In the genomic region with DNA sequence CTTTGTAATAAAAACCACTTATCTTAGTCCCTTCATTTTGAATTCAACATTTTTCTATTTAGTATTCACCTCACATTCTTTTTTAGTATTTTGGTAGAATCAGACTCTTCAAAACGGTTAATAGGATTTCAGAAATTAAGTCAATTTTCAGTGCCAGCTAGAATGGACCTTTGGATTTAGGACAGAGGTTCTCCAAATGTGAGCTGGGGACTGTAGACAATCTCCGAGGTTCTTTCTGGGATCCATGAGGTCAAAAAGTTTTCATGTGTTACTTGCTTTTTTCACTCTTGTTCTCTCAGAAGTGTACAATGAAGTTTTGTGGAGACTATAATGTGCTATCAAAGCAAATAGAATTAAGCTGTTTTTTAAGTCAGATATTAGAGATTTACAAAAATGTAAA, we compare ENCODE assay signal across 28 cellular contexts. TPM values are rescaled to one million over a fixed set of nuclear protein-coding genes. Genes with fewer than 3 reads are reported as not detected.
DNase-seq lines count a peak whose midpoint lies in the region; ATAC-seq and TF ChIP-seq lines count a peak whose summit lies in the region.
"Had no signal": no experiment of that assay in that cellular context is flagged by ENCODE, and none has a peak within 500 bp of the region (broad histone marks: within the 10 kb centered on the region; RNA-seq: fewer than 3 reads in every experiment).

No MANE protein-coding gene starts in this region.

- no peaks in the 10 kb centered on the region for H3K9me2 ChIP-seq in SK-N-SH
- no peaks in the 10 kb centered on the region for H3K9me2 ChIP-seq in hepatocyte (replicated peaks; ENCODE audit: insufficient read depth)

- peak overlapping the region in 1 of 2 experiments; percentile 89; a peak in 1 of 4 replicates for H3K4me3 ChIP-seq in SK-N-SH (ENCODE audit: low read depth in 2 of 2, low read length in 1 of 2)
- peak overlapping the region in 1 of 2 experiments; percentile 96; a peak in 1 of 4 replicates for H3K4me3 ChIP-seq in Panc1 (ENCODE audit: low read depth in 2 of 2, low read length in 2 of 2)
- no peak overlapping the region for H3K4me3 ChIP-seq in hepatocyte
- H3K4me3 ChIP-seq: skin epidermis had no signal

- DNase-seq in SK-N-SH (no peak), Panc1 (ENCODE audit: low read depth, low spot score) (no peak), hepatocyte (ENCODE audit: low spot score) (no peak), osteocyte (ENCODE audit: extremely low spot score, unreplicated experiment) (no peak), NCI-H1105 treated with DMSO at 0.1 percent for 48 hours (lab: John Stamatoyannopoulos, UW) (no peak), NCI-H82 treated with DMSO at 0.1 percent for 48 hours (lab: John Stamatoyannopoulos, UW; ENCODE audit: unreplicated experiment) (no peak)
- DNase-seq in activated T-cell treated with anti-CD3 and anti-CD28 coated beads, Interleukin-2, amount 50 U/mL, for 72 hours: no peak
- DNase-seq: 8988T; activated CD4-positive, CD25-positive, alpha-beta regulatory T cell treated with anti-CD3 and anti-CD28 coated beads, Interleukin-2, amount 50 U/mL, for 72 hours; activated CD8-positive, alpha-beta T cell treated with anti-CD3 and anti-CD28 coated beads, Interleukin-2, amount 10 ng/mL, durations not matched to agents 7 days and 5 days; activated gamma-delta T cell treated with Interleukin-2 at 50 U/mL for 16 hours; activated T-cell treated with anti-CD3 and anti-CD28 coated beads for 4 hours; AML-193; brain microvascular endothelial cell; DND-41; effector CD8-positive, alpha-beta T cell; H7; left ventricle myocardium superior; NCI-H1092; NCI-H2029 treated with DMSO at 0.1 percent for 48 hours; SHP77 treated with DMSO at 0.1 percent for 48 hours; stimulated activated CD4-positive, alpha-beta T cell treated with anti-CD3 and anti-CD28 coated beads, Interleukin-2, amount 100 ng/mL, for 24 hours; substantia nigra had no signal

- peaks cover 4% of the 10 kb centered on the region for H3F3A ChIP-seq in SK-N-SH (replicated peaks; ENCODE audit: insufficient read depth)

- H3K27me3 ChIP-seq in SK-N-SH (ENCODE audit: insufficient read depth): no peaks in the 10 kb centered on the region
- H3K27me3 ChIP-seq in Panc1 (ENCODE audit: control insufficient read depth, insufficient read depth, low read length): no peaks in the 10 kb centered on the region
- H3K27me3 ChIP-seq in hepatocyte: no peaks in the 10 kb centered on the region
- H3K27me3 ChIP-seq: brain microvascular endothelial cell, neutrophil had no signal

- in situ Hi-C loops in Panc1 (cut with HindIII; ENCODE audit: low pct_unique_long_range_greater_than_20kb, low sequenced_read_pairs): no loop called here

- H3K9ac ChIP-seq in SK-N-SH: peak overlapping the region; percentile 94; the same call in 1 of the 2 replicates

- H3K4me3 Mint-ChIP-seq in osteocyte (ENCODE audit: unreplicated experiment): peak overlapping the region; percentile 10
- H3K4me3 Mint-ChIP-seq in activated T-cell treated with anti-CD3 and anti-CD28 coated beads, Interleukin-2, amount 50 U/mL, for 72 hours: no peak overlapping the region
- H3K4me3 Mint-ChIP-seq: activated CD8-positive, alpha-beta T cell treated with anti-CD3 and anti-CD28 coated beads, Interleukin-2, amount 10 ng/mL, durations not matched to agents 7 days and 5 days had no signal

- peak overlapping the region; percentile 31 for H3K27ac Mint-ChIP-seq in osteocyte (ENCODE audit: unreplicated experiment)
- no peak overlapping the region for H3K27ac Mint-ChIP-seq in activated T-cell treated with anti-CD3 and anti-CD28 coated beads, Interleukin-2, amount 50 U/mL, for 72 hours
- H3K27ac Mint-ChIP-seq: activated CD8-positive, alpha-beta T cell treated with anti-CD3 and anti-CD28 coated beads, Interleukin-2, amount 10 ng/mL, durations not matched to agents 7 days and 5 days had no signal

- H3K27ac ChIP-seq in SK-N-SH (ENCODE audit: low read depth in 2 of 2, low read length in 1 of 2) (0 out of 4 replicates have a peak overlapping the region, but pooled peaks of 1 of the 2 experiments have one; percentile 92), Panc1 (ENCODE audit: low read length) (peak overlapping the region; percentile 96), hepatocyte (no peak overlapping the region)
- H3K27ac ChIP-seq: brain microvascular endothelial cell, HL-60, neutrophil had no signal

- H3K4me2 ChIP-seq in SK-N-SH (peak overlapping the region; percentile 84), hepatocyte (peak overlapping the region; percentile 74)

- H3K79me2 ChIP-seq in SK-N-SH (ENCODE audit: insufficient read depth): peaks cover 57% of the 10 kb centered on the region
- peaks cover 53% of the 10 kb centered on the region for H3K79me2 ChIP-seq in hepatocyte

- 95% methylated on average over 2 of the region's 2 CpGs for WGBS in SK-N-SH (ENCODE audit: low lambda C conversion rate)
- 89% methylated on average over 2 of the region's 2 CpGs for WGBS in hepatocyte (ENCODE audit: low lambda C conversion rate, missing lambda C conversion rate)

- TF ChIP-seq RAD21 in SK-N-SH (IDR thresholded peaks at IDR 0.05; ENCODE audit: low read length): no peak

- H3K36me3 ChIP-seq in SK-N-SH (replicated peaks in 1 of 2; ENCODE audit: control insufficient read depth in 1 of 2, insufficient read depth in 2 of 2, low read length in 1 of 2) (peaks cover 0 to 42% of the 10 kb centered on the region in 2 experiments), Panc1 (ENCODE audit: control insufficient read depth, insufficient read depth, low read length) (peaks cover 5% of the 10 kb centered on the region; the same call in 1 of the 2 replicates), hepatocyte (replicated peaks; ENCODE audit: insufficient read depth, low read depth) (peaks cover 4% of the 10 kb centered on the region)
- H3K36me3 ChIP-seq: brain microvascular endothelial cell, neutrophil had no signal

- H3K9me3 Mint-ChIP-seq in osteocyte (ENCODE audit: unreplicated experiment): peaks cover 17% of the 10 kb centered on the region
- peaks cover 13 to 22% of the 10 kb centered on the region in 2 donors for H3K9me3 Mint-ChIP-seq in activated T-cell treated with anti-CD3 and anti-CD28 coated beads, Interleukin-2, amount 50 U/mL, for 72 hours

- TF ChIP-seq CTCF in SK-N-SH (IDR thresholded peaks at IDR 0.05): no peak
- no peak for TF ChIP-seq CTCF in Panc1 (IDR thresholded peaks at IDR 0.05)
- TF ChIP-seq CTCF in hepatocyte (IDR thresholded peaks at IDR 0.05; ENCODE audit: poor library complexity): no peak
- TF ChIP-seq CTCF in osteocyte (IDR thresholded peaks at IDR 0.05): no peak

- H3K4me1 ChIP-seq in SK-N-SH (ENCODE audit: control insufficient read depth in 1 of 2, insufficient read depth in 2 of 2, low read depth in 1 of 2, low read length in 1 of 2) (peaks cover 0 to 3% of the 10 kb centered on the region in 2 experiments; a peak in 2 of 4 replicates), Panc1 (ENCODE audit: control insufficient read depth, insufficient read depth, low read length) (no peaks in the 10 kb centered on the region), hepatocyte (ENCODE audit: insufficient read depth) (peaks cover 8% of the 10 kb centered on the region)

- peaks cover 26% of the 10 kb centered on the region for H3K4me1 Mint-ChIP-seq in osteocyte (ENCODE audit: unreplicated experiment)
- H3K4me1 Mint-ChIP-seq in activated T-cell treated with anti-CD3 and anti-CD28 coated beads, Interleukin-2, amount 50 U/mL, for 72 hours (ENCODE audit: low read depth): peaks cover 21% of the 10 kb centered on the region

- H4K20me1 ChIP-seq in SK-N-SH (ENCODE audit: insufficient read depth) (no peaks in the 10 kb centered on the region), hepatocyte (ENCODE audit: insufficient read depth, poor library complexity, severe bottlenecking) (peaks cover 4% of the 10 kb centered on the region)

- H3K27me3 Mint-ChIP-seq in osteocyte (ENCODE audit: unreplicated experiment): no peaks in the 10 kb centered on the region
- no peaks in the 10 kb centered on the region for H3K27me3 Mint-ChIP-seq in activated T-cell treated with anti-CD3 and anti-CD28 coated beads, Interleukin-2, amount 50 U/mL, for 72 hours (ENCODE audit: low read depth)

- ATAC-seq in SK-N-SH treated with all-trans-retinoic acid at 6 μM for 48 hours: no peak
- ATAC-seq in Panc1: no peak
- no peak for ATAC-seq in activated T-cell treated with anti-CD3 and anti-CD28 coated beads, Interleukin-2, amount 50 U/mL, for 72 hours (replicated peaks in 1 of 2)
- ATAC-seq: activated CD8-positive, alpha-beta T cell treated with anti-CD3 and anti-CD28 coated beads, Interleukin-2, amount 10 ng/mL, durations not matched to agents 7 days and 5 days; esophagus mucosa; left ventricle myocardium superior had no signal

- TF ChIP-seq EP300 in SK-N-SH (IDR thresholded peaks at IDR 0.05; ENCODE audit: borderline replicate concordance in 1 of 2, low read depth in 1 of 2, low read length in 1 of 2): no peak

- H2AFZ ChIP-seq in SK-N-SH (ENCODE audit: low read depth) (no peak overlapping the region), hepatocyte (no peak overlapping the region)

- CTCF ChIA-PET in SK-N-SH (lab: Yijun Ruan, JAX) (interaction anchor here (1.9 kb wide), 1 partner anchor 60 kb away, joined by 8 read pairs; no protein-coding TSS in a partner anchor), Panc1 (lab: Charles Lee) (no interaction called here)

- no peaks in the 10 kb centered on the region for H3K9me3 ChIP-seq in SK-N-SH
- no peaks in the 10 kb centered on the region; the same call in 1 of the 2 replicates for H3K9me3 ChIP-seq in Panc1 (ENCODE audit: control insufficient read depth, insufficient read depth, low read depth, low read length)
- peaks cover 6% of the 10 kb centered on the region for H3K9me3 ChIP-seq in hepatocyte (ENCODE audit: low read depth)
- H3K9me3 ChIP-seq: neutrophil had no signal

- intact Hi-C loops in Panc1 (cut with micrococcal nuclease; ENCODE audit: unreplicated experiment): no loop called here

- H3K36me3 Mint-ChIP-seq in osteocyte (ENCODE audit: unreplicated experiment): peaks cover 32% of the 10 kb centered on the region
- peaks cover 20 to 25% of the 10 kb centered on the region in 2 donors for H3K36me3 Mint-ChIP-seq in activated T-cell treated with anti-CD3 and anti-CD28 coated beads, Interleukin-2, amount 50 U/mL, for 72 hours (ENCODE audit: insufficient read depth in 2 of 2)

- no TSS peak for BruUV-seq in Panc1 (replicated peaks; lab: Mats Ljungman, UMichigan)

- POLR2A ChIA-PET in SK-N-SH (lab: Yijun Ruan, JAX): no interaction called here
- POLR2A ChIA-PET in Panc1 (lab: Charles Lee): no interaction called here

TF ChIP-seq in SK-N-SH, 30 proteins besides CTCF, POLR2A, EP300 and RAD21 (continues in another document):
- TF ChIP-seq JUND (IDR thresholded peaks at IDR 0.05) (no peak), NRF1 (IDR thresholded peaks at IDR 0.05; ENCODE audit: low read depth, low read length) (no peak)

TF ChIP-seq in SK-N-SH treated with all-trans-retinoic acid at 6 μM for 48 hours, 23 proteins besides CTCF, POLR2A, EP300 and RAD21 (continues in another document):
- no peak for TF ChIP-seq PPARA (CRISPR knock-in tag; IDR thresholded peaks at IDR 0.05; ENCODE audit: borderline replicate concordance)

RNA-seq across cellular contexts. Expression of a gene that starts 2.3 kb away (rescaled TPM):
- polyA plus RNA-seq in SK-N-SH (2012; rRNA removed) (41.4 and 41.6 TPM in 2 replicates), hepatocyte (192 and 223 TPM in 2 replicates)
- polyA plus RNA-seq in SK-N-SH (2012; cell fraction: cytosol; rRNA removed): 54.0 and 60.7 TPM in 2 replicates
- polyA plus RNA-seq in SK-N-SH (2012; cell fraction: nucleus; rRNA removed): 12.4 and 22.4 TPM in 2 replicates
- total RNA-seq in Panc1 (2021; ENCODE audit: unreplicated experiment) (373 TPM), hepatocyte (337 and 374 TPM in 2 replicates), osteocyte (192 and 200 TPM in 2 replicates)
- 349 TPM for polyA plus RNA-seq in Panc1 (2012; ENCODE audit: insufficient read length)
- total RNA-seq in activated T-cell treated with anti-CD3 and anti-CD28 coated beads, Interleukin-2, amount 50 U/mL, for 72 hours: 10 to 100 TPM; 33.0 to 36.7 TPM
